In the genomic region with DNA sequence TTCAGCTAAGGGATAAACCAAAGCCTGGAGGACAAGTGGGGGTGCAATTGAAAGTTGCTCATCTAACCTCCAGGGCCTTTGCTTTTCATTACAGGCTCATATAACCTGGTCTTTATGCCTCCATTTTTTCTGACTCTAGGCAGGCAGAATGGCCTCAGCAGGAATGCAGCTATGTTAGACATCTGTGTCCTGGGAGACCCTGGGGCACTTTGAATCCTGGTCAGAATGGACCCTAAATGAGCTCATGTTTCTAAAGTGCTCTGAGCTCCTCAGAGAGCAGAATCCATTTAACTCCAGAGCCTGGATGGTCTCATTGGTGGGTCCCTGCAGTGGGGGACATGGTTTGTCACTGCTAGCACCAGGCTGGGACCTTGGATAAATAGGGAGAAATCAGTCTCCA, we compare ENCODE assay signal across 17 cellular contexts.
A peak's percentile ranks its signal among the peaks of the same experiment; 100 is the strongest.
DNase-seq lines count a peak whose midpoint lies in the region; ATAC-seq and TF ChIP-seq lines count a peak whose summit lies in the region.
"Had no signal": no experiment of that assay in that cellular context is flagged by ENCODE, and none has a peak within 500 bp of the region (broad histone marks: within the 10 kb centered on the region; RNA-seq: fewer than 3 reads in every experiment).

No MANE protein-coding gene starts in this region.

- DNase-seq in WTC11 (ENCODE audit: low spot score) (no peak), mesenchymal stem cell (no peak), GM10248 (ENCODE audit: extremely low spot score) (no peak)
- DNase-seq in activated CD4-positive, alpha-beta T cell treated with anti-CD3 and anti-CD28 coated beads for 1 hour, result no peak
- DNase-seq: ACHN; BE2C; C1 segment of cervical spinal cord; CD4-positive, CD25-positive, alpha-beta regulatory T cell; CD8-positive, alpha-beta memory T cell; DMS 273 treated with DMSO at 0.1 percent for 48 hours; GF-D8; GM23248; HCEC 1CT; KG1 had no signal

- ATAC-seq in WTC11, result peak; percentile 26; the same call in 1 of the 2 replicates
- ATAC-seq in GM21737 (IDR thresholded peaks at IDR 0.05; ENCODE audit: unreplicated experiment), result no peak

- H3K4me3 Mint-ChIP-seq in WTC11, result no peak overlapping the region
- H3K4me3 Mint-ChIP-seq: CD4-positive, CD25-positive, alpha-beta regulatory T cell; CD8-positive, alpha-beta memory T cell had no signal

- H4K8ac ChIP-seq in mesenchymal stem cell (ENCODE audit: low read length), result no peak overlapping the region

- no peak overlapping the region for H3K23ac ChIP-seq in mesenchymal stem cell (ENCODE audit: low read length in 2 of 2)

- peaks cover 33% of the 10 kb centered on the region for H3K4me1 ChIP-seq in HUES6 (ENCODE audit: control insufficient read depth, insufficient read depth, low read length)
- no peaks in the 10 kb centered on the region for H3K4me1 ChIP-seq in mesenchymal stem cell (ENCODE audit: control insufficient read depth, insufficient read depth, low read depth, low read length)
- H3K4me1 ChIP-seq: BE2C had no signal

- H3K27me3 Mint-ChIP-seq in WTC11 (ENCODE audit: low read depth), result no peaks in the 10 kb centered on the region; the same call in 1 of the 2 replicates
- H3K27me3 Mint-ChIP-seq: CD4-positive, CD25-positive, alpha-beta regulatory T cell had no signal

- no peak overlapping the region for H3K27ac Mint-ChIP-seq in WTC11
- H3K27ac Mint-ChIP-seq: CD4-positive, CD25-positive, alpha-beta regulatory T cell; CD8-positive, alpha-beta memory T cell had no signal

- H3K9ac ChIP-seq in HUES6 (ENCODE audit: low read length) (no peak overlapping the region), mesenchymal stem cell (ENCODE audit: low read length) (no peak overlapping the region)
- H3K9ac ChIP-seq: GM23248 had no signal

- H3K14ac ChIP-seq in mesenchymal stem cell (ENCODE audit: low read length in 2 of 2), result no peak overlapping the region

- peak overlapping the region; percentile 66 for H2BK5ac ChIP-seq in mesenchymal stem cell (ENCODE audit: low read depth, low read length, poor library complexity, severe bottlenecking)

- peaks cover 2% of the 10 kb centered on the region for H3K79me1 ChIP-seq in mesenchymal stem cell (replicated peaks; ENCODE audit: low read length, poor library complexity, severe bottlenecking)

- H3K36me3 ChIP-seq in HUES6 (ENCODE audit: control insufficient read depth, insufficient read depth, low read length), result no peaks in the 10 kb centered on the region
- H3K36me3 ChIP-seq in mesenchymal stem cell (ENCODE audit: control insufficient read depth in 1 of 2, insufficient read depth in 2 of 2, low read depth in 1 of 2, low read length in 2 of 2), result no peaks in the 10 kb centered on the region
- H3K36me3 ChIP-seq: BE2C had no signal

- no peak overlapping the region for H2BK120ac ChIP-seq in mesenchymal stem cell (ENCODE audit: low read depth, low read length)

- CTCF ChIA-PET in WTC11 (lab: Charles Lee) (interaction anchor here (1.1 to 2.6 kb wide), 3 partner anchors 107 to 250 kb away, joined by 3 to 7 read pairs (median 3); no protein-coding TSS in a partner anchor), GM10248 (lab: Yijun Ruan, JAX) (interaction anchor here (1.0 to 1.9 kb wide), 3 partner anchors 10 to 23 kb away, joined by 3 to 5 read pairs (median 3); no protein-coding TSS in a partner anchor)

- no peak overlapping the region for H2BK12ac ChIP-seq in mesenchymal stem cell (ENCODE audit: low read length in 2 of 2)

- H3K18ac ChIP-seq in mesenchymal stem cell (ENCODE audit: low read depth in 1 of 2, low read length in 2 of 2), result no peak overlapping the region

- H3K4me2 ChIP-seq in mesenchymal stem cell (ENCODE audit: low read length, poor library complexity, severe bottlenecking), result no peak overlapping the region

- no peak overlapping the region for H3K4me3 ChIP-seq in HUES6 (ENCODE audit: low read depth, low read length)
- H3K4me3 ChIP-seq in mesenchymal stem cell (ENCODE audit: insufficient read depth in 1 of 2, low read depth in 1 of 2, low read length in 2 of 2), result no peak overlapping the region
- H3K4me3 ChIP-seq: GM12878, GM23248 had no signal

- H3K36me3 Mint-ChIP-seq in WTC11, result peaks cover 15% of the 10 kb centered on the region
- H3K36me3 Mint-ChIP-seq: CD4-positive, CD25-positive, alpha-beta regulatory T cell; CD8-positive, alpha-beta memory T cell had no signal

- H2AK5ac ChIP-seq in mesenchymal stem cell (ENCODE audit: low read length, severe bottlenecking), result no peak overlapping the region

- peak overlapping the region; percentile 14; the same call in 1 of the 2 replicates for H3K27ac ChIP-seq in HUES6 (ENCODE audit: low read depth, low read length)
- H3K27ac ChIP-seq in mesenchymal stem cell (ENCODE audit: low read length, poor library complexity, severe bottlenecking), result no peak overlapping the region
- H3K27ac ChIP-seq: GM23248 had no signal

- no peak overlapping the region for H2BK15ac ChIP-seq in mesenchymal stem cell (ENCODE audit: low read depth, poor library complexity, severe bottlenecking)

- no peak overlapping the region for H3K4ac ChIP-seq in mesenchymal stem cell (ENCODE audit: low read depth in 1 of 2, low read length in 2 of 2)

- peaks cover 20% of the 10 kb centered on the region for H3K9me3 Mint-ChIP-seq in WTC11
- H3K9me3 Mint-ChIP-seq: CD8-positive, alpha-beta memory T cell had no signal

- H3K4me1 Mint-ChIP-seq in WTC11, result peaks cover 21% of the 10 kb centered on the region
- H3K4me1 Mint-ChIP-seq: CD4-positive, CD25-positive, alpha-beta regulatory T cell; CD8-positive, alpha-beta memory T cell had no signal

- no peak overlapping the region for H2AFZ ChIP-seq in mesenchymal stem cell (ENCODE audit: low read depth, low read length)
- H2AFZ ChIP-seq: GM23248 had no signal

- no peaks in the 10 kb centered on the region for H3K9me3 ChIP-seq in HUES6 (ENCODE audit: control insufficient read depth, insufficient read depth, low read depth, low read length)
- H3K9me3 ChIP-seq in mesenchymal stem cell (ENCODE audit: control insufficient read depth, low read length), result no peaks in the 10 kb centered on the region
- H3K9me3 ChIP-seq: BE2C had no signal

- POLR2A ChIA-PET in WTC11 (lab: Charles Lee), result no interaction called here
- POLR2A ChIA-PET in GM10248 (lab: Yijun Ruan, JAX), result no interaction called here

- H4K91ac ChIP-seq in mesenchymal stem cell (ENCODE audit: low read length), result no peak overlapping the region

- no peaks in the 10 kb centered on the region for H3K27me3 ChIP-seq in HUES6 (ENCODE audit: control insufficient read depth, insufficient read depth, low read length)
- H3K27me3 ChIP-seq in mesenchymal stem cell (ENCODE audit: control insufficient read depth in 1 of 2, insufficient read depth in 1 of 2, low read length in 2 of 2), result no peaks in the 10 kb centered on the region

- TF ChIP-seq CTCF in WTC11 (IDR thresholded peaks at IDR 0.05) (no peak), GM10248 (IDR thresholded peaks at IDR 0.05; ENCODE audit: control extremely low read depth, extremely low read depth, low read depth, missing control alignments) (no peak)

TF ChIP-seq in WTC11, 78 proteins besides CTCF, POLR2A, EP300 and RAD21 (continues in another document):
- TF ChIP-seq FOXP1 (CRISPR knock-in tag; IDR thresholded peaks at IDR 0.05; ENCODE audit: borderline replicate concordance) (no peak), PREB (CRISPR knock-in tag; IDR thresholded peaks at IDR 0.05; ENCODE audit: borderline replicate concordance) (no peak), HMGA2 (CRISPR knock-in tag; IDR thresholded peaks at IDR 0.05) (no peak), IRF1 (CRISPR knock-in tag; IDR thresholded peaks at IDR 0.05) (no peak), IRF2 (CRISPR knock-in tag; IDR thresholded peaks at IDR 0.05; ENCODE audit: borderline replicate concordance, low read depth) (no peak), PRRX2 (CRISPR knock-in tag; IDR thresholded peaks at IDR 0.05) (no peak), CREM (CRISPR knock-in tag; IDR thresholded peaks at IDR 0.05) (no peak), ZNF263 (CRISPR knock-in tag; IDR thresholded peaks at IDR 0.05; ENCODE audit: low read depth) (no peak), ZNF423 (CRISPR knock-in tag; IDR thresholded peaks at IDR 0.05) (no peak)
- TF ChIP-seq, protein P1, sequence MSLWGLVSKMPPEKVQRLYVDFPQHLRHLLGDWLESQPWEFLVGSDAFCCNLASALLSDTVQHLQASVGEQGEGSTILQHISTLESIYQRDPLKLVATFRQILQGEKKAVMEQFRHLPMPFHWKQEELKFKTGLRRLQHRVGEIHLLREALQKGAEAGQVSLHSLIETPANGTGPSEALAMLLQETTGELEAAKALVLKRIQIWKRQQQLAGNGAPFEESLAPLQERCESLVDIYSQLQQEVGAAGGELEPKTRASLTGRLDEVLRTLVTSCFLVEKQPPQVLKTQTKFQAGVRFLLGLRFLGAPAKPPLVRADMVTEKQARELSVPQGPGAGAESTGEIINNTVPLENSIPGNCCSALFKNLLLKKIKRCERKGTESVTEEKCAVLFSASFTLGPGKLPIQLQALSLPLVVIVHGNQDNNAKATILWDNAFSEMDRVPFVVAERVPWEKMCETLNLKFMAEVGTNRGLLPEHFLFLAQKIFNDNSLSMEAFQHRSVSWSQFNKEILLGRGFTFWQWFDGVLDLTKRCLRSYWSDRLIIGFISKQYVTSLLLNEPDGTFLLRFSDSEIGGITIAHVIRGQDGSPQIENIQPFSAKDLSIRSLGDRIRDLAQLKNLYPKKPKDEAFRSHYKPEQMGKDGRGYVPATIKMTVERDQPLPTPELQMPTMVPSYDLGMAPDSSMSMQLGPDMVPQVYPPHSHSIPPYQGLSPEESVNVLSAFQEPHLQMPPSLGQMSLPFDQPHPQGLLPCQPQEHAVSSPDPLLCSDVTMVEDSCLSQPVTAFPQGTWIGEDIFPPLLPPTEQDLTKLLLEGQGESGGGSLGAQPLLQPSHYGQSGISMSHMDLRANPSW (CRISPR knock-in tag; conservative IDR thresholded peaks at IDR 0.05; ENCODE audit: low read depth), result no peak
